Comparison of ENCODE assay signal across 19 cellular contexts in genomic region chr6:117783280-117783679, GRCh38.
"Had no signal": no experiment of that assay in that cellular context is flagged by ENCODE, and none has a peak within 500 bp of the region (broad histone marks: within the 10 kb centered on the region; RNA-seq: fewer than 3 reads in every experiment).

No MANE protein-coding gene starts in this region.

- H3K9me3 ChIP-seq: left lung, pancreas, transverse colon, uterus had no signal

- FAIRE-seq: kidney, pancreas had no signal

- DNase-seq: activated CD4-positive, alpha-beta memory T cell treated with anti-CD3 and anti-CD28 coated beads for 36 hours; activated naive CD4-positive, alpha-beta T cell treated with anti-CD3 and anti-CD28 coated beads, Interleukin-2, amount 10 ng/mL, durations not matched to agents 7 days and 5 days; activated naive CD8-positive, alpha-beta T cell treated with anti-CD3 and anti-CD28 coated beads, Interleukin-2, amount 50 U/mL, for 24 hours; activated T-cell treated with anti-CD3 and anti-CD28 coated beads, Interleukin-2, amount 50 U/mL, for 24 hours; foreskin keratinocyte; heart left ventricle; kidney; left lung; pancreas; spleen; stimulated activated CD4-positive, alpha-beta T cell treated with anti-CD3 and anti-CD28 coated beads, Interleukin-4, amount 100 ng/mL, for 4 hours; stimulated activated naive B cell treated with anti-CD40 and anti-IgM and Interleukin-4, amounts not matched to agents 10 μg/mL and 1 μg/mL and 100 μg/mL, for 72 hours; SW 1271; T-helper 2 cell; transverse colon; uterus had no signal

- H3K27ac Mint-ChIP-seq: activated CD4-positive, alpha-beta memory T cell treated with anti-CD3 and anti-CD28 coated beads for 36 hours; activated naive CD4-positive, alpha-beta T cell treated with anti-CD3 and anti-CD28 coated beads, Interleukin-2, amount 10 ng/mL, durations not matched to agents 7 days and 5 days; activated naive CD8-positive, alpha-beta T cell treated with anti-CD3 and anti-CD28 coated beads, Interleukin-2, amount 50 U/mL, for 24 hours; activated T-cell treated with anti-CD3 and anti-CD28 coated beads, Interleukin-2, amount 50 U/mL, for 24 hours; activated T-helper 2 cell treated with anti-CD3 and anti-CD28 coated beads, Interferon-gamma antibody, Interleukin-2, Interleukin-4, amounts not matched to agents 10 μg/mL and 5 μg/mL and 100 μg/mL, durations not matched to agents 14 hours and 24 hours and 36 hours; brain; stimulated activated naive B cell treated with anti-CD40 and anti-IgM and Interleukin-4, amounts not matched to agents 10 μg/mL and 1 μg/mL and 100 μg/mL, for 72 hours had no signal

- H3K27ac ChIP-seq: foreskin keratinocyte, heart left ventricle, left lung, pancreas, spleen, transverse colon, uterus, VCaP had no signal

- H3K4me3 ChIP-seq: heart left ventricle, left lung, pancreas, spleen, transverse colon, uterus had no signal

- H3K4me1 ChIP-seq: foreskin keratinocyte, heart left ventricle, left lung, pancreas, spleen, transverse colon, uterus had no signal

- H3K36me3 Mint-ChIP-seq: activated CD4-positive, alpha-beta memory T cell treated with anti-CD3 and anti-CD28 coated beads for 36 hours; activated naive CD4-positive, alpha-beta T cell treated with anti-CD3 and anti-CD28 coated beads, Interleukin-2, amount 10 ng/mL, durations not matched to agents 7 days and 5 days; brain; stimulated activated naive B cell treated with anti-CD40 and anti-IgM and Interleukin-4, amounts not matched to agents 10 μg/mL and 1 μg/mL and 100 μg/mL, for 72 hours had no signal

- ATAC-seq: activated naive CD8-positive, alpha-beta T cell treated with anti-CD3 and anti-CD28 coated beads, Interleukin-2, amount 50 U/mL, for 24 hours; foreskin keratinocyte; left lung; pancreas had no signal

- H3K4me1 Mint-ChIP-seq: activated naive CD4-positive, alpha-beta T cell treated with anti-CD3 and anti-CD28 coated beads, Interleukin-2, amount 10 ng/mL, durations not matched to agents 7 days and 5 days; activated naive CD8-positive, alpha-beta T cell treated with anti-CD3 and anti-CD28 coated beads, Interleukin-2, amount 50 U/mL, for 24 hours; brain; stimulated activated naive B cell treated with anti-CD40 and anti-IgM and Interleukin-4, amounts not matched to agents 10 μg/mL and 1 μg/mL and 100 μg/mL, for 72 hours had no signal

- H3K9me3 Mint-ChIP-seq: activated CD4-positive, alpha-beta memory T cell treated with anti-CD3 and anti-CD28 coated beads for 36 hours; activated naive CD4-positive, alpha-beta T cell treated with anti-CD3 and anti-CD28 coated beads, Interleukin-2, amount 10 ng/mL, durations not matched to agents 7 days and 5 days; activated naive CD8-positive, alpha-beta T cell treated with anti-CD3 and anti-CD28 coated beads, Interleukin-2, amount 50 U/mL, for 24 hours; activated T-cell treated with anti-CD3 and anti-CD28 coated beads, Interleukin-2, amount 50 U/mL, for 24 hours; activated T-helper 2 cell treated with anti-CD3 and anti-CD28 coated beads, Interferon-gamma antibody, Interleukin-2, Interleukin-4, amounts not matched to agents 10 μg/mL and 5 μg/mL and 100 μg/mL, durations not matched to agents 14 hours and 24 hours and 36 hours had no signal

- H3K27me3 Mint-ChIP-seq: activated CD4-positive, alpha-beta memory T cell treated with anti-CD3 and anti-CD28 coated beads for 36 hours had no signal

- H3K36me3 ChIP-seq: heart left ventricle, left lung, pancreas, spleen, transverse colon, uterus had no signal

- H3K27me3 ChIP-seq: foreskin keratinocyte, heart left ventricle, left lung, pancreas, spleen, transverse colon, uterus had no signal

- H3K4me3 Mint-ChIP-seq: activated CD4-positive, alpha-beta memory T cell treated with anti-CD3 and anti-CD28 coated beads for 36 hours; activated naive CD4-positive, alpha-beta T cell treated with anti-CD3 and anti-CD28 coated beads, Interleukin-2, amount 10 ng/mL, durations not matched to agents 7 days and 5 days; activated naive CD8-positive, alpha-beta T cell treated with anti-CD3 and anti-CD28 coated beads, Interleukin-2, amount 50 U/mL, for 24 hours; activated T-cell treated with anti-CD3 and anti-CD28 coated beads, Interleukin-2, amount 50 U/mL, for 24 hours; brain; stimulated activated naive B cell treated with anti-CD40 and anti-IgM and Interleukin-4, amounts not matched to agents 10 μg/mL and 1 μg/mL and 100 μg/mL, for 72 hours had no signal
